11 cellular contexts compared by ENCODE assay signal in the genomic region with DNA sequence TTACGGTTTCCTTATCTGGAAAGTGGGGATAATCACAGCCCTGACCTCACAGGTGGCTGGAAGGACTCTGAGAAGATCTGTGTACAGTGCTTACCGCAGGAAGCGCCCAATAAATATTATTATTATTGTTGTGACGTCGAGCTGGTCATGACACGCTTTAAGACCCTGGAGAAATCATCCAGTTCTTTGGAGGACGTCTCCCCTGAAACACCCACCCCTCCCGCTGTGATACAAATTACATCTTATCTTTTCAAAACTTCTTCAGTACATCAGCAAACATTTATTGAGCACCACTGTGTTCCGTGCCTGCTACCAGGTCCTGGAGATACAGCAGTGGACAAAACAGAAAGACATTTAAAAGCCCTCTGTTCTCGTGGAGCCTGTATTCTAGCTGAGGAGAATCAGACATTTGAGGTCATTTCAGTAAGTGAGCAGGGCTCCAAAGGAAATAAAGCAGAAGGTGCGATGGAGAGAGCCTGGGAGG.
DNase-seq lines count a peak whose midpoint lies in the region; ATAC-seq and TF ChIP-seq lines count a peak whose summit lies in the region.
"Had no signal": no experiment of that assay in that cellular context is flagged by ENCODE, and none has a peak within 500 bp of the region (broad histone marks: within the 10 kb centered on the region; RNA-seq: fewer than 3 reads in every experiment).

No MANE protein-coding gene starts in this region.

- TF ChIP-seq CTCF in natural killer cell (IDR thresholded peaks at IDR 0.05) (no peak), vagina (IDR thresholded peaks at IDR 0.05) (no peak)

- no peak overlapping the region for H3K4me3 ChIP-seq in duodenal mucosa (ENCODE audit: low read depth in 1 of 2, low read length in 2 of 2)
- peak overlapping the region in 1 of 2 donors; percentile 22 for H3K4me3 ChIP-seq in muscle layer of duodenum (ENCODE audit: low read depth in 1 of 2, low read length in 2 of 2)
- H3K4me3 ChIP-seq in vagina = no peak overlapping the region

- TF ChIP-seq POLR2A in vagina (IDR thresholded peaks at IDR 0.05) = no peak

- ATAC-seq in natural killer cell treated with Interleukin-12 subunit alpha and Interleukin-12 subunit beta and Interleukin-15 and Interleukin-18, amount 100 ng/mL, for 72 hours = no peak
- ATAC-seq in natural killer cell = no peak
- ATAC-seq in effector memory CD8-positive, alpha-beta T cell (replicated peaks) = no peak
- no peak for ATAC-seq in naive thymus-derived CD8-positive, alpha-beta T cell

- H3K9me3 Mint-ChIP-seq in natural killer cell treated with Interleukin-12 subunit alpha and Interleukin-12 subunit beta and Interleukin-15 and Interleukin-18, amount 100 ng/mL, for 72 hours = no peaks in the 10 kb centered on the region
- H3K9me3 Mint-ChIP-seq in natural killer cell = no peaks in the 10 kb centered on the region
- H3K9me3 Mint-ChIP-seq in effector memory CD8-positive, alpha-beta T cell = no peaks in the 10 kb centered on the region
- H3K9me3 Mint-ChIP-seq in naive thymus-derived CD8-positive, alpha-beta T cell = no peaks in the 10 kb centered on the region

- H3K4me3 Mint-ChIP-seq in natural killer cell treated with Interleukin-12 subunit alpha and Interleukin-12 subunit beta and Interleukin-15 and Interleukin-18, amount 100 ng/mL, for 72 hours = peak overlapping the region; percentile 69
- H3K4me3 Mint-ChIP-seq in natural killer cell = no peak overlapping the region
- no peak overlapping the region for H3K4me3 Mint-ChIP-seq in effector memory CD8-positive, alpha-beta T cell
- no peak overlapping the region for H3K4me3 Mint-ChIP-seq in naive thymus-derived CD8-positive, alpha-beta T cell
- H3K4me3 Mint-ChIP-seq: B cell had no signal

- no peaks in the 10 kb centered on the region for H3K27me3 ChIP-seq in duodenal mucosa (ENCODE audit: control insufficient read depth in 1 of 2, insufficient read depth in 2 of 2, low read length in 2 of 2)
- H3K27me3 ChIP-seq in muscle layer of duodenum (ENCODE audit: low read depth, low read length) = no peaks in the 10 kb centered on the region
- H3K27me3 ChIP-seq in vagina = no peaks in the 10 kb centered on the region

- no peak for DNase-seq in natural killer cell treated with Interleukin-12 subunit alpha and Interleukin-12 subunit beta and Interleukin-15 and Interleukin-18, amount 100 ng/mL, for 72 hours (ENCODE audit: low spot score)
- no peak for DNase-seq in natural killer cell
- no peak for DNase-seq in vagina (ENCODE audit: extremely low spot score in 2 of 2)
- no peak for DNase-seq in effector memory CD8-positive, alpha-beta T cell
- DNase-seq in NCI-H2196 (lab: John Stamatoyannopoulos, UW; ENCODE audit: unreplicated experiment) = no peak
- DNase-seq in naive thymus-derived CD8-positive, alpha-beta T cell = no peak
- DNase-seq: effector CD8-positive, alpha-beta T cell; NCI-H146 had no signal

- peaks cover 35 to 40% of the 10 kb centered on the region in 2 donors for H3K4me1 ChIP-seq in duodenal mucosa (ENCODE audit: control insufficient read depth in 1 of 2, insufficient read depth in 2 of 2, low read length in 2 of 2)
- peaks cover 20 to 31% of the 10 kb centered on the region in 2 donors for H3K4me1 ChIP-seq in muscle layer of duodenum (ENCODE audit: control insufficient read depth in 1 of 2, insufficient read depth in 2 of 2, low read length in 2 of 2)
- peaks cover 72% of the 10 kb centered on the region for H3K4me1 ChIP-seq in vagina

- intact Hi-C loops in natural killer cell (cut with micrococcal nuclease) (no loop called here), vagina (cut with DNase I) (loop anchor here (5.0 to 10.0 kb wide), 3 partner anchors 105 to 332 kb away; no protein-coding TSS in a partner anchor)

- POLR2A ChIA-PET in naive thymus-derived CD8-positive, alpha-beta T cell (lab: Charles Lee) = no interaction called here

- H3K27ac ChIP-seq in duodenal mucosa (ENCODE audit: low read depth, low read length) (peak overlapping the region; percentile 82), muscle layer of duodenum (ENCODE audit: low read length) (peak overlapping the region; percentile 83), vagina (peak overlapping the region; percentile 91)

- H3K9me3 ChIP-seq in duodenal mucosa (ENCODE audit: control insufficient read depth in 1 of 2, low read length in 2 of 2) = no peaks in the 10 kb centered on the region
- H3K9me3 ChIP-seq in muscle layer of duodenum (ENCODE audit: control insufficient read depth in 1 of 2, low read length in 2 of 2) = no peaks in the 10 kb centered on the region
- H3K9me3 ChIP-seq in vagina = no peaks in the 10 kb centered on the region

- H3K36me3 ChIP-seq in duodenal mucosa (ENCODE audit: control insufficient read depth in 1 of 2, insufficient read depth in 2 of 2, low read length in 2 of 2) (no peaks in the 10 kb centered on the region), muscle layer of duodenum (ENCODE audit: control insufficient read depth in 1 of 2, insufficient read depth in 2 of 2, low read length in 2 of 2) (no peaks in the 10 kb centered on the region), vagina (no peaks in the 10 kb centered on the region)

- H3K27ac Mint-ChIP-seq in natural killer cell treated with Interleukin-12 subunit alpha and Interleukin-12 subunit beta and Interleukin-15 and Interleukin-18, amount 100 ng/mL, for 72 hours = peak overlapping the region; percentile 81 to 96
- peak overlapping the region in 1 of 2 donors; percentile 17 for H3K27ac Mint-ChIP-seq in natural killer cell
- H3K27ac Mint-ChIP-seq in effector memory CD8-positive, alpha-beta T cell = no peak overlapping the region
- H3K27ac Mint-ChIP-seq in naive thymus-derived CD8-positive, alpha-beta T cell = no peak overlapping the region
- H3K27ac Mint-ChIP-seq: B cell had no signal

- peaks cover 2 to 6% of the 10 kb centered on the region in 2 donors for H3K27me3 Mint-ChIP-seq in natural killer cell treated with Interleukin-12 subunit alpha and Interleukin-12 subunit beta and Interleukin-15 and Interleukin-18, amount 100 ng/mL, for 72 hours
- peaks cover 30 to 31% of the 10 kb centered on the region in 2 donors for H3K27me3 Mint-ChIP-seq in natural killer cell (ENCODE audit: low read depth in 2 of 2)
- H3K27me3 Mint-ChIP-seq in effector memory CD8-positive, alpha-beta T cell = peaks cover 16 to 26% of the 10 kb centered on the region in 2 donors
- peaks cover 0 to 8% (median 3%) of the 10 kb centered on the region in 5 donors for H3K27me3 Mint-ChIP-seq in naive thymus-derived CD8-positive, alpha-beta T cell

- peaks cover 53 to 57% of the 10 kb centered on the region in 2 donors for H3K4me1 Mint-ChIP-seq in natural killer cell treated with Interleukin-12 subunit alpha and Interleukin-12 subunit beta and Interleukin-15 and Interleukin-18, amount 100 ng/mL, for 72 hours (ENCODE audit: low read depth in 2 of 2)
- peaks cover 19 to 30% of the 10 kb centered on the region in 2 donors for H3K4me1 Mint-ChIP-seq in natural killer cell
- peaks cover 0 to 2% of the 10 kb centered on the region in 2 donors for H3K4me1 Mint-ChIP-seq in effector memory CD8-positive, alpha-beta T cell (ENCODE audit: low read depth in 2 of 2)
- peaks cover 0 to 6% (median under 1%) of the 10 kb centered on the region in 4 donors for H3K4me1 Mint-ChIP-seq in naive thymus-derived CD8-positive, alpha-beta T cell
- H3K4me1 Mint-ChIP-seq: B cell had no signal

- H3K36me3 Mint-ChIP-seq in natural killer cell treated with Interleukin-12 subunit alpha and Interleukin-12 subunit beta and Interleukin-15 and Interleukin-18, amount 100 ng/mL, for 72 hours = peaks cover 7% of the 10 kb centered on the region
- no peaks in the 10 kb centered on the region for H3K36me3 Mint-ChIP-seq in natural killer cell
- no peaks in the 10 kb centered on the region for H3K36me3 Mint-ChIP-seq in effector memory CD8-positive, alpha-beta T cell (ENCODE audit: insufficient read depth)
- no peaks in the 10 kb centered on the region for H3K36me3 Mint-ChIP-seq in naive thymus-derived CD8-positive, alpha-beta T cell

- H3K9ac ChIP-seq in duodenal mucosa (ENCODE audit: low read depth in 1 of 2, low read length in 2 of 2) = peak overlapping the region; percentile 43 to 44

Comparison
In these comparisons a context has a peak if more than half of its experiments do, and no peak if none do; other contexts are left out.
1. H3K27ac Mint-ChIP-seq: peak in natural killer cell treated with Interleukin-12 subunit alpha and Interleukin-12 subunit beta and Interleukin-15 and Interleukin-18, amount 100 ng/mL, for 72 hours (2 of 2); none in effector memory CD8-positive, alpha-beta T cell (0 of 2) and naive thymus-derived CD8-positive, alpha-beta T cell (0 of 10).
2. Peak in every context shown above with its lines, with median percentiles within 50 percentile points of each other: H3K27ac ChIP-seq.